11 cellular contexts compared by ENCODE assay signal in genomic region chr12:1663440-1664132, GRCh38. TPM values are rescaled to one million over a fixed set of nuclear protein-coding genes. Genes with fewer than 3 reads are reported as not detected.
A peak's percentile ranks its signal among the peaks of the same experiment; 100 is the strongest.
DNase-seq lines count a peak whose midpoint lies in the region; TF ChIP-seq lines count a peak whose summit lies in the region.
"Had no signal": no experiment of that assay in that cellular context is flagged by ENCODE, and none has a peak within 500 bp of the region (broad histone marks: within the 10 kb centered on the region; RNA-seq: fewer than 3 reads in every experiment).

No MANE protein-coding gene starts in this region.

- peaks cover 21% of the 10 kb centered on the region for H3K4me1 ChIP-seq in CD8-positive, alpha-beta memory T cell (ENCODE audit: insufficient read depth, low read length)
- peaks cover 10% of the 10 kb centered on the region for H3K4me1 ChIP-seq in ovary (ENCODE audit: insufficient read depth)
- peaks cover 10% of the 10 kb centered on the region for H3K4me1 ChIP-seq in HAP-1

- no peak for TF ChIP-seq CTCF in dorsolateral prefrontal cortex (IDR thresholded peaks at IDR 0.05 in 54 of 56, conservative IDR thresholded peaks at IDR 0.05 in 2 of 56; ENCODE audit: low read depth in 1 of 56, partially characterized antibody in 56 of 56)
- no peak for TF ChIP-seq CTCF in ovary (IDR thresholded peaks at IDR 0.05)

- H3K36me3 ChIP-seq in CD8-positive, alpha-beta memory T cell (ENCODE audit: insufficient read depth, low read length) = no peaks in the 10 kb centered on the region
- no peaks in the 10 kb centered on the region for H3K36me3 ChIP-seq in ovary
- no peaks in the 10 kb centered on the region for H3K36me3 ChIP-seq in HAP-1 (replicated peaks)

- H3K27me3 ChIP-seq in CD8-positive, alpha-beta memory T cell (ENCODE audit: insufficient read depth, low read length, poor library complexity, severe bottlenecking) = no peaks in the 10 kb centered on the region
- H3K27me3 ChIP-seq in dorsolateral prefrontal cortex = no peaks in the 10 kb centered on the region
- no peaks in the 10 kb centered on the region for H3K27me3 ChIP-seq in ovary
- no peaks in the 10 kb centered on the region for H3K27me3 ChIP-seq in HAP-1 (ENCODE audit: low read depth)

- in situ Hi-C loops in HAP-1 (cut with MboI; ENCODE audit: low sequenced_read_pairs) = no loop called here
- in situ Hi-C loops in G401 (cut with HindIII; ENCODE audit: low sequenced_read_pairs) = no loop called here

- TF ChIP-seq EP300 in ovary (IDR thresholded peaks at IDR 0.05) = no peak

- peak overlapping the region; percentile 63 to 89 (median 81) for H3K4me3 Mint-ChIP-seq in CD8-positive, alpha-beta memory T cell

- no peaks in the 10 kb centered on the region for H3K9me3 ChIP-seq in CD8-positive, alpha-beta memory T cell (ENCODE audit: low read length)
- H3K9me3 ChIP-seq in ovary (no peaks in the 10 kb centered on the region), HAP-1 (no peaks in the 10 kb centered on the region)

- peaks cover 47 to 72% (median 56%) of the 10 kb centered on the region in 3 donors for H3K4me1 Mint-ChIP-seq in CD8-positive, alpha-beta memory T cell

- H3K9me3 Mint-ChIP-seq in CD8-positive, alpha-beta memory T cell = peaks cover 0 to 2% (median 0%) of the 10 kb centered on the region in 5 donors

- H3K27ac Mint-ChIP-seq in CD8-positive, alpha-beta memory T cell = peak overlapping the region; percentile 25 to 89 (median 84)

- DNase-seq in CD8-positive, alpha-beta memory T cell = no peak
- DNase-seq in RPMI8226 (peak; percentile 18), dorsolateral prefrontal cortex (no peak), ovary (no peak), GM03348 (ENCODE audit: low spot score) (no peak), HAP-1 (ENCODE audit: low spot score in 2 of 2) (no peak), epidermal melanocyte (ENCODE audit: insufficient read length, low spot score) (no peak), G401 (ENCODE audit: low spot score) (no peak)
- DNase-seq: NCI-H345, SIG-M5 had no signal

- H3K36me3 Mint-ChIP-seq in CD8-positive, alpha-beta memory T cell = no peaks in the 10 kb centered on the region

- no peak overlapping the region for H3K27ac ChIP-seq in CD8-positive, alpha-beta memory T cell (ENCODE audit: low read depth, low read length)
- H3K27ac ChIP-seq in dorsolateral prefrontal cortex (peak overlapping the region in 54 of 59 donors; percentile 3 to 89 (median 77)), ovary (peak overlapping the region; percentile 64 to 80)
- H3K27ac ChIP-seq: KMS-11 had no signal

- intact Hi-C loops in dorsolateral prefrontal cortex (cut with DNase I) = no loop called here
- intact Hi-C loops in ovary (cut with DNase I) = no loop called here

- POLR2A ChIA-PET in CD8-positive, alpha-beta memory T cell (lab: Charles Lee) = no interaction called here

- TF ChIP-seq POLR2A in ovary (IDR thresholded peaks at IDR 0.05) = no peak

- H3K27me3 Mint-ChIP-seq in CD8-positive, alpha-beta memory T cell = peaks cover 0 to 2% of the 10 kb centered on the region in 2 donors

- WGBS in ovary, 3 donors = 89 to 91% (median 90%) methylated on average over 11 of the region's 11 CpGs

- CTCF ChIA-PET in CD8-positive, alpha-beta memory T cell (lab: Charles Lee) = no interaction called here

- no peak overlapping the region for H3K4me3 ChIP-seq in CD8-positive, alpha-beta memory T cell (ENCODE audit: low read length)
- H3K4me3 ChIP-seq in dorsolateral prefrontal cortex = no peak overlapping the region
- H3K4me3 ChIP-seq in ovary = no peak overlapping the region
- no peak overlapping the region for H3K4me3 ChIP-seq in HAP-1

RNA-seq across cellular contexts. Expression of gene ADIPOR2, which starts 27.3 kb away (rescaled TPM):
- total RNA-seq in CD8-positive, alpha-beta memory T cell = 10 to 100 TPM; 54.1 to 63.9 TPM
- 2.4 TPM for polyA plus RNA-seq in CD8-positive, alpha-beta memory T cell
- total RNA-seq in dorsolateral prefrontal cortex = 100 to 1,000 TPM in 51 of 120 experiments, 10 to 100 TPM in 69; 39.0 to 240 (median 95.0) TPM
- 10 to 100 TPM; 21.5 to 91.8 (median 42.0) TPM for total RNA-seq in ovary
- polyA plus RNA-seq in ovary = 10 to 100 TPM; 25.6 to 65.4 TPM
- 36.2 and 46.7 TPM in 2 replicates for total RNA-seq in G401 (2014; rRNA removed; shearing (Covaris generic))

RNA-seq across cellular contexts. Expression of gene WNT5B, which starts 34.6 kb away (rescaled TPM):
- not detected for total RNA-seq in CD8-positive, alpha-beta memory T cell
- not detected for polyA plus RNA-seq in CD8-positive, alpha-beta memory T cell
- total RNA-seq in dorsolateral prefrontal cortex = 1 to 10 TPM; 2.2 to 9.3 (median 5.1) TPM
- 10 to 100 TPM in 4 of 7 donors, 1 to 10 TPM in 3; 3.1 to 20.3 (median 12.4) TPM for total RNA-seq in ovary
- 1 to 10 TPM; 3.7 to 6.9 TPM for polyA plus RNA-seq in ovary
- total RNA-seq in G401 (2014; rRNA removed; shearing (Covaris generic)) = 8.0 and 13.5 TPM in 2 replicates
